ENCODE assay signal across 14 cellular contexts in genomic region chr13:109577191-109577700, GRCh38.
DNase-seq lines count a peak whose midpoint lies in the region; ATAC-seq and TF ChIP-seq lines count a peak whose summit lies in the region.
"Had no signal": no experiment of that assay in that cellular context is flagged by ENCODE, and none has a peak within 500 bp of the region (broad histone marks: within the 10 kb centered on the region; RNA-seq: fewer than 3 reads in every experiment).

No MANE protein-coding gene starts in this region.

- H3K27ac ChIP-seq in right cardiac atrium (ENCODE audit: low read length) (no peak overlapping the region), left ventricle myocardium inferior (replicated peaks) (no peak overlapping the region), neutrophil (peak overlapping the region; percentile 27), suprapubic skin (no peak overlapping the region)

- H3K4me3 ChIP-seq in right cardiac atrium (ENCODE audit: low read length) (no peak overlapping the region), left ventricle myocardium inferior (no peak overlapping the region), neutrophil (ENCODE audit: low read depth in 1 of 2, low read length in 1 of 2) (no peak overlapping the region), suprapubic skin (no peak overlapping the region)

- H3K27me3 ChIP-seq in right cardiac atrium (ENCODE audit: control insufficient read depth, insufficient read depth) (no peaks in the 10 kb centered on the region), left ventricle myocardium inferior (ENCODE audit: low read depth) (peaks cover 4% of the 10 kb centered on the region), neutrophil (no peaks in the 10 kb centered on the region), suprapubic skin (no peaks in the 10 kb centered on the region)

- H3K4me1 ChIP-seq in right cardiac atrium (ENCODE audit: control insufficient read depth, insufficient read depth, low read length) (no peaks in the 10 kb centered on the region), left ventricle myocardium inferior (no peaks in the 10 kb centered on the region), neutrophil (ENCODE audit: control insufficient read depth in 1 of 2, insufficient read depth in 1 of 2, low read depth in 1 of 2, low read length in 1 of 2) (peaks cover 3 to 7% of the 10 kb centered on the region in 2 experiments), suprapubic skin (no peaks in the 10 kb centered on the region)
- H3K4me1 ChIP-seq: Caco-2 had no signal

- H3K9me3 ChIP-seq in right cardiac atrium (ENCODE audit: control insufficient read depth, low read length) (no peaks in the 10 kb centered on the region), left ventricle myocardium inferior (replicated peaks) (no peaks in the 10 kb centered on the region), neutrophil (no peaks in the 10 kb centered on the region), suprapubic skin (no peaks in the 10 kb centered on the region)
- H3K9me3 ChIP-seq: Caco-2 had no signal

- DNase-seq in right cardiac atrium: no peak
- no peak for DNase-seq in left ventricle myocardium inferior
- peak; percentile 92 for DNase-seq in cerebellar cortex (ENCODE audit: low spot score)
- DNase-seq in suprapubic skin (ENCODE audit: low spot score in 2 of 2): no peak
- no peak for DNase-seq in GM19238 (ENCODE audit: insufficient read length, low spot score)
- no peak for DNase-seq in ACHN
- DNase-seq: Caco-2; CD8-positive, alpha-beta memory T cell; HCEC 1CT; HFFc6; IMR-90; Kasumi-1; KBM-7 had no signal

- no peak for TF ChIP-seq EP300 in suprapubic skin (IDR thresholded peaks at IDR 0.05)

- intact Hi-C loops in right cardiac atrium (cut with DNase I): no loop called here
- intact Hi-C loops in left ventricle myocardium inferior (cut with micrococcal nuclease): no loop called here

- TF ChIP-seq CTCF in left ventricle myocardium inferior (IDR thresholded peaks at IDR 0.05; ENCODE audit: borderline replicate concordance): no peak
- no peak for TF ChIP-seq CTCF in neutrophil (IDR thresholded peaks at IDR 0.05)
- TF ChIP-seq CTCF in suprapubic skin (IDR thresholded peaks at IDR 0.05): no peak

- peak; percentile 61 to 65 for ATAC-seq in right cardiac atrium

- WGBS in right cardiac atrium: 76% methylated on average over 2 of the region's 2 CpGs
- WGBS in suprapubic skin: 85% methylated on average over 2 of the region's 2 CpGs

- no peak for TF ChIP-seq POLR2A in suprapubic skin (IDR thresholded peaks at IDR 0.05)

- H3K36me3 ChIP-seq in left ventricle myocardium inferior (no peaks in the 10 kb centered on the region), neutrophil (no peaks in the 10 kb centered on the region), suprapubic skin (no peaks in the 10 kb centered on the region)

- in situ Hi-C loops in ACHN (cut with HindIII; ENCODE audit: low pct_ligation_motif_present, low pct_unique_long_range_greater_than_20kb, low sequenced_read_pairs): no loop called here
